ENCODE assay signal across 19 cellular contexts in the genomic region with DNA sequence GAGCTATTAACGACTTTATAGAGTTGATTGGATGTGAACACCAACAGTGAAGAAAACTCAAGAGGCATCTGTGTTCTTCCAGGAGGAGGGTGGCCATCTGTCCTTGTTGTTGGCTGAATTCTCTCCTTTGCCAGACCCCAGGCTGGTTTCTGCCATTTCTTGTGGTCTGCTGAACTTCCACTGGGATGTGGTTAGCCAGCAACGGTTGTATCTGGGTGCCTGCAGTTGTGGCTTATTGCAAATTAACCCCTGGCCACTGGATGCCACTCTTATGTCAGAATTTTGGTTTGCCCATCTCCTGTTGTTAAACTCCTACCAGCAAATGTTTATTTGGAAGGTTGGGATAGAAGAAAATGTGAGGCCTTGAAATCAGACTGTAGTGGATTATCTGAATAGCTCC.
A peak's percentile ranks its signal among the peaks of the same experiment; 100 is the strongest.
DNase-seq lines count a peak whose midpoint lies in the region; ATAC-seq and TF ChIP-seq lines count a peak whose summit lies in the region.
"Had no signal": no experiment of that assay in that cellular context is flagged by ENCODE, and none has a peak within 500 bp of the region (broad histone marks: within the 10 kb centered on the region; RNA-seq: fewer than 3 reads in every experiment).

No MANE protein-coding gene starts in this region.

- H3K27me3 ChIP-seq in HL-60 (ENCODE audit: insufficient read depth, poor library complexity, severe bottlenecking): no peaks in the 10 kb centered on the region
- H3K27me3 ChIP-seq: ovary, uterus had no signal

- H3K4me3 ChIP-seq in HL-60 (replicated peaks; ENCODE audit: insufficient read depth, low read length): no peak overlapping the region
- no peak overlapping the region for H3K4me3 ChIP-seq in astrocyte of the spinal cord (ENCODE audit: low read depth, low read length)
- H3K4me3 ChIP-seq: ovary, uterus had no signal

- H3K27ac ChIP-seq in HL-60 (replicated peaks): peak overlapping the region; percentile 78
- H3K27ac ChIP-seq: ovary, uterus had no signal

- in situ Hi-C loops in astrocyte of the spinal cord (cut with HindIII; ENCODE audit: low sequenced_read_pairs): no loop called here

- no peak for TF ChIP-seq CTCF in HL-60 (IDR thresholded peaks at IDR 0.05; ENCODE audit: insufficient read depth, low read length)
- no peak for TF ChIP-seq CTCF in astrocyte of the spinal cord (IDR thresholded peaks at IDR 0.05; ENCODE audit: low read depth, low read length)

- no peak for ATAC-seq in GM18861 (IDR thresholded peaks at IDR 0.05; ENCODE audit: unreplicated experiment)
- ATAC-seq in GM19455 (IDR thresholded peaks at IDR 0.05; ENCODE audit: unreplicated experiment): no peak
- ATAC-seq: esophagus mucosa, left ventricle myocardium superior had no signal

- peak; percentile 87 to 90 for DNase-seq in AML-193 (lab: John Stamatoyannopoulos, UW)
- peak; percentile 46 to 92 for DNase-seq in HL-60 (ENCODE audit: low read depth in 1 of 2, low spot score in 1 of 2)
- peak; percentile 69 for DNase-seq in NOMO-1 treated with dmso at 0.1 percent for 144 hours (lab: John Stamatoyannopoulos, UW; ENCODE audit: unreplicated experiment)
- DNase-seq in astrocyte of the spinal cord (ENCODE audit: low read depth, low spot score): peak; percentile 10
- no peak for DNase-seq in activated effector memory CD4-positive, alpha-beta T cell treated with Interleukin-2 at 50 U/mL for 16 hours
- DNase-seq in SW 1271 (lab: John Stamatoyannopoulos, UW): no peak
- DNase-seq: activated naive CD4-positive, alpha-beta T cell treated with anti-CD3 and anti-CD28 coated beads, Interleukin-2, amount 10 ng/mL, durations not matched to agents 7 days and 5 days; dermis blood vessel endothelial cell; glutamatergic neuron; left ventricle myocardium superior; NCI-H1105 treated with DMSO at 0.1 percent for 48 hours; NCI-H2171; NCI-H774; ovary; T-helper 9 cell; uterus had no signal

Comparison
In these comparisons a context has a peak if more than half of its experiments do, and no peak if none do; other contexts are left out.
1. DNase-seq: peak in AML-193 (2 of 2), HL-60 (2 of 2), NOMO-1 treated with dmso at 0.1 percent for 144 hours (single experiment) and astrocyte of the spinal cord (single experiment); none in activated effector memory CD4-positive, alpha-beta T cell treated with Interleukin-2 at 50 U/mL for 16 hours (single experiment) and SW 1271 (0 of 2).